In genomic region chr14:35858521-35859209, GRCh38 we compare ENCODE assay signal across 17 cellular contexts. TPM values are rescaled to one million over a fixed set of nuclear protein-coding genes. Genes with fewer than 3 reads are reported as not detected.
DNase-seq lines count a peak whose midpoint lies in the region; ATAC-seq and TF ChIP-seq lines count a peak whose summit lies in the region.
"Had no signal": no experiment of that assay in that cellular context is flagged by ENCODE, and none has a peak within 500 bp of the region (broad histone marks: within the 10 kb centered on the region; RNA-seq: fewer than 3 reads in every experiment).

No MANE protein-coding gene starts in this region.

- no peaks in the 10 kb centered on the region for H3K4me1 ChIP-seq in foreskin keratinocyte
- H3K4me1 ChIP-seq: SJSA1, vagina had no signal

- in situ Hi-C loops in astrocyte of the spinal cord (cut with HindIII; ENCODE audit: low sequenced_read_pairs), result no loop called here

- ATAC-seq in foreskin keratinocyte (peak; percentile 99), HG03432 (IDR thresholded peaks at IDR 0.05; ENCODE audit: unreplicated experiment) (no peak)

- H3K4me3 ChIP-seq in astrocyte of the spinal cord (ENCODE audit: low read depth, low read length), result no peak overlapping the region
- H3K4me3 ChIP-seq: SJSA1, vagina had no signal

- TF ChIP-seq CTCF in astrocyte of the spinal cord (IDR thresholded peaks at IDR 0.05; ENCODE audit: low read depth, low read length) (no peak), foreskin keratinocyte (conservative IDR thresholded peaks at IDR 0.05) (no peak)

- H3K27ac ChIP-seq in foreskin keratinocyte, result no peak overlapping the region
- H3K27ac ChIP-seq: SJSA1, vagina had no signal

- no peaks in the 10 kb centered on the region for H3K27me3 ChIP-seq in foreskin keratinocyte
- H3K27me3 ChIP-seq: SJSA1, vagina had no signal

- DNase-seq in AG20443 (ENCODE audit: low spot score) (peak; percentile 58), LHCN-M2 (ENCODE audit: low read depth) (peak; percentile 44), astrocyte of the spinal cord (ENCODE audit: low read depth, low spot score) (peak; percentile 19), foreskin keratinocyte (peak; percentile 90 to 93), C1 segment of cervical spinal cord (lab: John Stamatoyannopoulos, UW) (no peak), midbrain (lab: John Stamatoyannopoulos, UW) (no peak)
- no peak for DNase-seq in activated CD4-positive, CD25-positive, alpha-beta regulatory T cell treated with anti-CD3 and anti-CD28 coated beads, Interleukin-2, amount 50 U/mL, for 72 hours
- DNase-seq: activated CD4-positive, alpha-beta T cell treated with anti-CD3 and anti-CD28 coated beads, Interleukin-2, amount 10 ng/mL, durations not matched to agents 7 days and 5 days; activated naive CD4-positive, alpha-beta T cell treated with anti-CD3 and anti-CD28 coated beads, Interleukin-2, amount 50 U/mL, for 16 hours; caudate nucleus; effector CD8-positive, alpha-beta T cell; NCI-H1694 treated with DMSO at 0.1 percent for 48 hours; NCI-H510A treated with DMSO at 0.1 percent for 48 hours; retina had no signal

RNA-seq across cellular contexts. Expression of gene BRMS1L, which starts 32.5 kb away (rescaled TPM):
- total RNA-seq in LHCN-M2 (2014; rRNA removed) (5.7 and 8.3 TPM in 2 replicates), foreskin keratinocyte (10.1 and 11.6 TPM in 2 replicates)
- polyA plus RNA-seq in LHCN-M2 (2012), result 4.8 TPM
- 5.6 and 7.2 TPM in 2 replicates for polyA plus RNA-seq in foreskin keratinocyte

RNA-seq across cellular contexts. Expression of gene RALGAPA1, which starts 49.6 kb away (rescaled TPM):
- total RNA-seq in LHCN-M2 (2014; rRNA removed), result 11.2 and 15.3 TPM in 2 replicates
- polyA plus RNA-seq in LHCN-M2 (2012), result 1.6 TPM
- 15.5 and 15.9 TPM in 2 replicates for total RNA-seq in foreskin keratinocyte
- 3.7 and 4.5 TPM in 2 replicates for polyA plus RNA-seq in foreskin keratinocyte

Comparison
In these comparisons a context has a peak if more than half of its experiments do, and no peak if none do; other contexts are left out.
1. DNase-seq: peak in AG20443 (single experiment), LHCN-M2 (single experiment), astrocyte of the spinal cord (single experiment) and foreskin keratinocyte (2 of 2); none in C1 segment of cervical spinal cord (0 of 14), midbrain (single experiment) and activated CD4-positive, CD25-positive, alpha-beta regulatory T cell treated with anti-CD3 and anti-CD28 coated beads, Interleukin-2, amount 50 U/mL, for 72 hours (single experiment).